ENCODE assay signal across 13 cellular contexts in the genomic region with DNA sequence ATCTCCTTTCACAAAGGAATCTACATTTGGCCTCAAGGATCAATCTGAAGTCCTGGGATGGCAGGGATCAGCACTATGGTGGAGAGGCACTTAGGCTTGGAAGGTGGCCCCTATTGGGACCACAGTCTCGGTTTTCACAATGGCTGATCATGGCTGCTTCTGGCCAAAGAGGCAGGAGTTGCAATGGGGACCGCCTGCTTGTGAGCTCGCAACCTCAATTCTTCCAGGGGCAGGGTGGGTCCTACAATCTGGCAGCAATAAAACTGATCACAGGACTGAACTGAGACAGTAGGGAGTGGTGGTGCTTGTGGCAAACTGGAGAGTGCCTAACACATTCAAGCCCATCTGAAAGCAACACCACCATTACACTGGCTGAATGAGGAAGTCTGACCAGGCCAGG.
DNase-seq lines count a peak whose midpoint lies in the region; ATAC-seq and TF ChIP-seq lines count a peak whose summit lies in the region.
"Had no signal": no experiment of that assay in that cellular context is flagged by ENCODE, and none has a peak within 500 bp of the region (broad histone marks: within the 10 kb centered on the region; RNA-seq: fewer than 3 reads in every experiment).

No MANE protein-coding gene starts in this region.

- CTCF ChIA-PET in PC-3 (lab: Charles Lee) = no interaction called here

- H3K4me3 ChIP-seq in PC-3 (ENCODE audit: low read length) = no peak overlapping the region
- H3K4me3 ChIP-seq: BLaER1 treated with 17β-estradiol and CSF1 and Interleukin-3, amounts not matched to agents 10 nM and 100 nM had no signal

- no peaks in the 10 kb centered on the region for H3K9me2 ChIP-seq in PC-3 (replicated peaks; ENCODE audit: low read length)

- H3K27me3 ChIP-seq in PC-3 (ENCODE audit: low read length) = no peaks in the 10 kb centered on the region
- H3K27me3 ChIP-seq: BLaER1 treated with 17β-estradiol and CSF1 and Interleukin-3, amounts not matched to agents 10 nM and 100 nM had no signal

- no peak overlapping the region for H3K4me3 Mint-ChIP-seq in activated T-helper 1 cell treated with anti-CD3 and anti-CD28 coated beads, Interleukin-12 subunit alpha, Interleukin-12 subunit beta, Interleukin-2, Interleukin-4 antibody, amounts not matched to agents 30 ng/mL and 10 ng/mL and 1 ng/mL, durations not matched to agents 14 hours and 24 hours and 36 hours
- H3K4me3 Mint-ChIP-seq: CD4-positive, CD25-positive, alpha-beta regulatory T cell had no signal

- no peaks in the 10 kb centered on the region for H3K9me3 ChIP-seq in PC-3 (ENCODE audit: low read length)

- no peaks in the 10 kb centered on the region for H3K4me1 ChIP-seq in PC-3 (ENCODE audit: insufficient read depth, low read length)
- H3K4me1 ChIP-seq: BLaER1 treated with 17β-estradiol and CSF1 and Interleukin-3, amounts not matched to agents 10 nM and 100 nM had no signal

- no peak overlapping the region for H3K9ac ChIP-seq in PC-3 (ENCODE audit: low read length)
- H3K9ac ChIP-seq: BLaER1 treated with 17β-estradiol and CSF1 and Interleukin-3, amounts not matched to agents 10 nM and 100 nM had no signal

- H3K4me1 Mint-ChIP-seq in activated T-helper 1 cell treated with anti-CD3 and anti-CD28 coated beads, Interleukin-12 subunit alpha, Interleukin-12 subunit beta, Interleukin-2, Interleukin-4 antibody, amounts not matched to agents 30 ng/mL and 10 ng/mL and 1 ng/mL, durations not matched to agents 14 hours and 24 hours and 36 hours (ENCODE audit: low read depth) = no peaks in the 10 kb centered on the region
- H3K4me1 Mint-ChIP-seq: CD4-positive, CD25-positive, alpha-beta regulatory T cell had no signal

- no peak overlapping the region for H3K27ac Mint-ChIP-seq in activated T-helper 1 cell treated with anti-CD3 and anti-CD28 coated beads, Interleukin-12 subunit alpha, Interleukin-12 subunit beta, Interleukin-2, Interleukin-4 antibody, amounts not matched to agents 30 ng/mL and 10 ng/mL and 1 ng/mL, durations not matched to agents 14 hours and 24 hours and 36 hours
- H3K27ac Mint-ChIP-seq: CD4-positive, CD25-positive, alpha-beta regulatory T cell had no signal

- TF ChIP-seq CTCF in PC-3 (conservative IDR thresholded peaks at IDR 0.05; ENCODE audit: low read depth, low read length) = no peak

- DNase-seq in activated effector memory CD4-positive, alpha-beta T cell treated with anti-CD3 and anti-CD28 coated beads, Interleukin-2, amount 50 U/mL, for 16 hours = peak; percentile 17
- no peak for DNase-seq in activated effector memory CD4-positive, alpha-beta T cell treated with Interleukin-2 at 50 U/mL for 16 hours
- DNase-seq in islet precursor cell = peak; percentile 17
- peak; percentile 3 for DNase-seq in sciatic nerve (ENCODE audit: low spot score)
- no peak for DNase-seq in PC-3
- DNase-seq in activated T-helper 1 cell treated with anti-CD3 and anti-CD28 coated beads, Interleukin-12 subunit alpha, Interleukin-12 subunit beta, Interleukin-2, Interleukin-4 antibody, amounts not matched to agents 30 ng/mL and 10 ng/mL and 1 ng/mL, durations not matched to agents 14 hours and 24 hours and 36 hours (ENCODE audit: low spot score) = no peak
- DNase-seq: ACHN; CD4-positive, CD25-positive, alpha-beta regulatory T cell; DMS53; GF-D8 had no signal

- ATAC-seq in sciatic nerve = no peak
- no peak for ATAC-seq in PC-3
- no peak for ATAC-seq in HG02840 (IDR thresholded peaks at IDR 0.05; ENCODE audit: low FRiP score, unreplicated experiment)
- ATAC-seq: HCT116 had no signal

- H3K79me2 ChIP-seq in PC-3 (ENCODE audit: low read length) = no peaks in the 10 kb centered on the region

- BruUV-seq in PC-3 (replicated peaks; lab: Mats Ljungman, UMichigan) = no TSS peak

- POLR2A ChIA-PET in PC-3 (lab: Charles Lee; ENCODE audit: unreplicated experiment) = interaction anchor here (0.6 kb wide), 1 partner anchor 628 kb away, joined by 9 read pairs; no protein-coding TSS in a partner anchor

- H3K36me3 ChIP-seq in PC-3 (ENCODE audit: low read depth, low read length) = no peaks in the 10 kb centered on the region
- H3K36me3 ChIP-seq: BLaER1 treated with 17β-estradiol and CSF1 and Interleukin-3, amounts not matched to agents 10 nM and 100 nM had no signal

- H3K36me3 Mint-ChIP-seq in activated T-helper 1 cell treated with anti-CD3 and anti-CD28 coated beads, Interleukin-12 subunit alpha, Interleukin-12 subunit beta, Interleukin-2, Interleukin-4 antibody, amounts not matched to agents 30 ng/mL and 10 ng/mL and 1 ng/mL, durations not matched to agents 14 hours and 24 hours and 36 hours (ENCODE audit: low read depth) = no peaks in the 10 kb centered on the region
- H3K36me3 Mint-ChIP-seq: CD4-positive, CD25-positive, alpha-beta regulatory T cell had no signal

- H3F3A ChIP-seq in PC-3 (ENCODE audit: low read length, unreplicated experiment) = no peaks in the 10 kb centered on the region

- no peaks in the 10 kb centered on the region for H3K27me3 Mint-ChIP-seq in activated T-helper 1 cell treated with anti-CD3 and anti-CD28 coated beads, Interleukin-12 subunit alpha, Interleukin-12 subunit beta, Interleukin-2, Interleukin-4 antibody, amounts not matched to agents 30 ng/mL and 10 ng/mL and 1 ng/mL, durations not matched to agents 14 hours and 24 hours and 36 hours (ENCODE audit: insufficient read depth)
- H3K27me3 Mint-ChIP-seq: CD4-positive, CD25-positive, alpha-beta regulatory T cell had no signal

- H3K27ac ChIP-seq in PC-3 (ENCODE audit: low read length) = no peak overlapping the region
- H3K27ac ChIP-seq: BLaER1 treated with 17β-estradiol and CSF1 and Interleukin-3, amounts not matched to agents 10 nM and 100 nM had no signal

- no peak overlapping the region for H3K4me2 ChIP-seq in PC-3 (ENCODE audit: low read length)
- H3K4me2 ChIP-seq: BLaER1 treated with 17β-estradiol and CSF1 and Interleukin-3, amounts not matched to agents 10 nM and 100 nM had no signal

- H2AFZ ChIP-seq in PC-3 (ENCODE audit: low read length) = no peak overlapping the region

- peaks cover 2% of the 10 kb centered on the region for H3K9me3 Mint-ChIP-seq in activated T-helper 1 cell treated with anti-CD3 and anti-CD28 coated beads, Interleukin-12 subunit alpha, Interleukin-12 subunit beta, Interleukin-2, Interleukin-4 antibody, amounts not matched to agents 30 ng/mL and 10 ng/mL and 1 ng/mL, durations not matched to agents 14 hours and 24 hours and 36 hours

- no peaks in the 10 kb centered on the region for H4K20me1 ChIP-seq in PC-3 (ENCODE audit: low read length)
- H4K20me1 ChIP-seq: BLaER1 treated with 17β-estradiol and CSF1 and Interleukin-3, amounts not matched to agents 10 nM and 100 nM had no signal

- intact Hi-C loops in sciatic nerve (cut with DNase I) (no loop called here), PC-3 (cut with micrococcal nuclease) (no loop called here)
- intact Hi-C loops in activated T-helper 1 cell treated with anti-CD3 and anti-CD28 coated beads, Interleukin-12 subunit alpha, Interleukin-12 subunit beta, Interleukin-2, Interleukin-4 antibody, amounts not matched to agents 30 ng/mL and 10 ng/mL and 1 ng/mL, durations not matched to agents 14 hours and 24 hours and 36 hours (cut with micrococcal nuclease) = no loop called here

Comparison
In these comparisons a context has a peak if more than half of its experiments do, and no peak if none do; other contexts are left out.
1. DNase-seq: peak in activated effector memory CD4-positive, alpha-beta T cell treated with anti-CD3 and anti-CD28 coated beads, Interleukin-2, amount 50 U/mL, for 16 hours (single experiment), islet precursor cell (single experiment) and sciatic nerve (single experiment); none in activated effector memory CD4-positive, alpha-beta T cell treated with Interleukin-2 at 50 U/mL for 16 hours (single experiment), PC-3 (single experiment) and activated T-helper 1 cell treated with anti-CD3 and anti-CD28 coated beads, Interleukin-12 subunit alpha, Interleukin-12 subunit beta, Interleukin-2, Interleukin-4 antibody, amounts not matched to agents 30 ng/mL and 10 ng/mL and 1 ng/mL, durations not matched to agents 14 hours and 24 hours and 36 hours (single experiment).